In genomic region chr2:100580474-100581264, GRCh38 we compare ENCODE assay signal across 8 cellular contexts. TPM values are rescaled to one million over a fixed set of nuclear protein-coding genes. Genes with fewer than 3 reads are reported as not detected.
A peak's percentile ranks its signal among the peaks of the same experiment; 100 is the strongest.
DNase-seq lines count a peak whose midpoint lies in the region; ATAC-seq, FAIRE-seq and TF ChIP-seq lines count a peak whose summit lies in the region.

No MANE protein-coding gene starts in this region.

- no peaks in the 10 kb centered on the region for H3K4me1 ChIP-seq in duodenal mucosa (ENCODE audit: control insufficient read depth in 1 of 2, insufficient read depth in 2 of 2, low read length in 2 of 2)
- no peaks in the 10 kb centered on the region for H3K4me1 ChIP-seq in A673 (ENCODE audit: insufficient read depth, low read length, poor library complexity, severe bottlenecking)

- BruUV-seq in A673 (replicated peaks; lab: Mats Ljungman, UMichigan) = no TSS peak

- peak; percentile 64 for ATAC-seq in HG03139 (IDR thresholded peaks at IDR 0.05; ENCODE audit: unreplicated experiment)

- H3K4me3 ChIP-seq in duodenal mucosa (ENCODE audit: low read depth in 1 of 2, low read length in 2 of 2) (peak overlapping the region in 1 of 2 donors; percentile 28), A673 (ENCODE audit: low read depth, low read length, poor library complexity, severe bottlenecking) (no peak overlapping the region)

- peak overlapping the region; percentile 65 for H3K4me3 Mint-ChIP-seq in stimulated activated naive CD8-positive, alpha-beta T cell treated with anti-CD3 and anti-CD28 coated beads, Interleukin-15, Interleukin-2, amounts not matched to agents 100 ng/mL and 50 ng/mL, for 24 hours
- H3K4me3 Mint-ChIP-seq in endothelial cell (ENCODE audit: unreplicated experiment) = no peak overlapping the region

- DNase-seq in GM19239 (ENCODE audit: insufficient read length, low spot score) (peak; percentile 42), amniotic stem cell (lab: John Stamatoyannopoulos, UW) (no peak), A673 (ENCODE audit: low spot score) (no peak), endothelial cell (ENCODE audit: low spot score) (no peak)
- peak; percentile 10 for DNase-seq in activated CD4-positive, CD25-positive, alpha-beta regulatory T cell treated with anti-CD3 and anti-CD28 coated beads, Interleukin-2, amount 50 U/mL, for 16 hours (ENCODE audit: low read depth, low spot score)

- intact Hi-C loops in A673 (cut with micrococcal nuclease; ENCODE audit: unreplicated experiment) = no loop called here

- H3K9me3 Mint-ChIP-seq in stimulated activated naive CD8-positive, alpha-beta T cell treated with anti-CD3 and anti-CD28 coated beads, Interleukin-15, Interleukin-2, amounts not matched to agents 100 ng/mL and 50 ng/mL, for 24 hours = no peaks in the 10 kb centered on the region
- H3K9me3 Mint-ChIP-seq in endothelial cell (ENCODE audit: unreplicated experiment) = no peaks in the 10 kb centered on the region

- H3K36me3 Mint-ChIP-seq in stimulated activated naive CD8-positive, alpha-beta T cell treated with anti-CD3 and anti-CD28 coated beads, Interleukin-15, Interleukin-2, amounts not matched to agents 100 ng/mL and 50 ng/mL, for 24 hours (ENCODE audit: low read depth) = peaks cover 6% of the 10 kb centered on the region
- peaks cover under 1% of the 10 kb centered on the region for H3K36me3 Mint-ChIP-seq in endothelial cell (ENCODE audit: low read depth, unreplicated experiment)

- H3K9me3 ChIP-seq in duodenal mucosa (ENCODE audit: control insufficient read depth in 1 of 2, low read length in 2 of 2) (no peaks in the 10 kb centered on the region), A673 (ENCODE audit: low read depth, low read length, poor library complexity, severe bottlenecking) (no peaks in the 10 kb centered on the region)

- H3K4me1 Mint-ChIP-seq in stimulated activated naive CD8-positive, alpha-beta T cell treated with anti-CD3 and anti-CD28 coated beads, Interleukin-15, Interleukin-2, amounts not matched to agents 100 ng/mL and 50 ng/mL, for 24 hours (ENCODE audit: low read depth) = peaks cover 38% of the 10 kb centered on the region
- no peaks in the 10 kb centered on the region for H3K4me1 Mint-ChIP-seq in endothelial cell (ENCODE audit: unreplicated experiment)

- H3K36me3 ChIP-seq in duodenal mucosa (ENCODE audit: control insufficient read depth in 1 of 2, insufficient read depth in 2 of 2, low read length in 2 of 2) (peaks cover 0 to 3% of the 10 kb centered on the region in 2 donors), A673 (ENCODE audit: insufficient read depth, low read length, poor library complexity, severe bottlenecking) (peaks cover 4% of the 10 kb centered on the region)

- CTCF ChIA-PET in A673 (lab: Charles Lee) = no interaction called here

- peak overlapping the region; percentile 89 for H3K27ac Mint-ChIP-seq in stimulated activated naive CD8-positive, alpha-beta T cell treated with anti-CD3 and anti-CD28 coated beads, Interleukin-15, Interleukin-2, amounts not matched to agents 100 ng/mL and 50 ng/mL, for 24 hours
- no peak overlapping the region for H3K27ac Mint-ChIP-seq in endothelial cell (ENCODE audit: unreplicated experiment)

- H3K9ac ChIP-seq in duodenal mucosa (ENCODE audit: low read depth in 1 of 2, low read length in 2 of 2) = no peak overlapping the region

- H3K27ac ChIP-seq in duodenal mucosa (ENCODE audit: low read depth, low read length) = peak overlapping the region; percentile 26
- no peak overlapping the region for H3K27ac ChIP-seq in A673 (ENCODE audit: low read depth, low read length, poor library complexity, severe bottlenecking)

- H3K27me3 ChIP-seq in duodenal mucosa (ENCODE audit: control insufficient read depth in 1 of 2, insufficient read depth in 2 of 2, low read length in 2 of 2) = no peaks in the 10 kb centered on the region
- no peaks in the 10 kb centered on the region for H3K27me3 ChIP-seq in A673 (replicated peaks; ENCODE audit: insufficient read depth, low read depth, low read length, poor library complexity)

- POLR2A ChIA-PET in A673 (lab: Charles Lee; ENCODE audit: low non-redundant PET) = no interaction called here

- no peaks in the 10 kb centered on the region for H3K27me3 Mint-ChIP-seq in stimulated activated naive CD8-positive, alpha-beta T cell treated with anti-CD3 and anti-CD28 coated beads, Interleukin-15, Interleukin-2, amounts not matched to agents 100 ng/mL and 50 ng/mL, for 24 hours
- no peaks in the 10 kb centered on the region for H3K27me3 Mint-ChIP-seq in endothelial cell (ENCODE audit: unreplicated experiment)

- no peak for TF ChIP-seq CTCF in A673 (conservative IDR thresholded peaks at IDR 0.05; ENCODE audit: low read depth, low read length)
- TF ChIP-seq CTCF in endothelial cell (IDR thresholded peaks at IDR 0.05; ENCODE audit: unreplicated experiment) = no peak

- FAIRE-seq in GM19239 (lab: Jason Lieb, UNC) = peak; percentile 74

RNA-seq across cellular contexts. Expression of gene PDCL3, which starts 17.9 kb away (rescaled TPM):
- total RNA-seq in A673 (2021) (32.7 and 37.6 TPM in 2 replicates), endothelial cell (ENCODE audit: unreplicated experiment) (15.0 TPM)

Comparison
In these comparisons a context has a peak if more than half of its experiments do, and no peak if none do; other contexts are left out.
1. DNase-seq: peak in GM19239 (single experiment) and activated CD4-positive, CD25-positive, alpha-beta regulatory T cell treated with anti-CD3 and anti-CD28 coated beads, Interleukin-2, amount 50 U/mL, for 16 hours (single experiment); none in amniotic stem cell (single experiment), A673 (single experiment) and endothelial cell (single experiment).